In genomic region chr5:32571128-32571527, GRCh38 we compare ENCODE assay signal across 1 cellular context.
TF ChIP-seq lines count a peak whose summit lies in the region.

No MANE protein-coding gene starts in this region.

TF ChIP-seq in GM12878, 131 proteins besides CTCF, POLR2A, EP300 and RAD21:
- TF ChIP-seq ZSCAN29 (IDR thresholded peaks at IDR 0.05), result no peak
- peak in 1 of 2 experiments; percentile 87; a peak in 2 of 4 replicates for TF ChIP-seq SRF (IDR thresholded peaks at IDR 0.05; ENCODE audit: low read depth in 2 of 2, low read length in 2 of 2)
TF ChIP-seq in GM12878: peak in this region for 1.
